ENCODE assay signal across 8 cellular contexts in genomic region chr21:35400233-35400939, GRCh38.
A peak's percentile ranks its signal among the peaks of the same experiment; 100 is the strongest.
DNase-seq lines count a peak whose midpoint lies in the region; ATAC-seq and TF ChIP-seq lines count a peak whose summit lies in the region.

No MANE protein-coding gene starts in this region.

- H3K23ac ChIP-seq in IMR-90 (ENCODE audit: low read depth, low read length): no peak overlapping the region

- CTCF ChIA-PET in IMR-90 (lab: Yijun Ruan, JAX): interaction anchor here (0.6 kb wide), 2 partner anchors 158 to 353 kb away, joined by 3 to 4 read pairs; no protein-coding TSS in a partner anchor

- POLR2A ChIA-PET in IMR-90 (lab: Charles Lee; ENCODE audit: unreplicated experiment): no interaction called here

- no peak overlapping the region for H3K27ac Mint-ChIP-seq in activated T-helper 17 cell treated with anti-CD3 and anti-CD28 coated beads, Interleukin-2, amount 50 U/mL, for 72 hours

- H2AK9ac ChIP-seq in IMR-90 (replicated peaks; ENCODE audit: low read depth, low read length, poor library complexity): no peak overlapping the region

- no peak overlapping the region for H3K14ac ChIP-seq in IMR-90 (replicated peaks; ENCODE audit: low read depth, low read length)

- no peak overlapping the region for H2BK120ac ChIP-seq in IMR-90 (ENCODE audit: low read depth, low read length)

- H3K27ac ChIP-seq in IMR-90 (ENCODE audit: insufficient read depth, low read length): no peak overlapping the region

- H3K4me3 Mint-ChIP-seq in activated T-helper 17 cell treated with anti-CD3 and anti-CD28 coated beads, Interleukin-2, amount 50 U/mL, for 72 hours: peak overlapping the region; percentile 56

- BruUV-seq in IMR-90 (replicated peaks; lab: Mats Ljungman, UMichigan): no TSS peak

- no peaks in the 10 kb centered on the region for H3K79me1 ChIP-seq in IMR-90 (ENCODE audit: low read depth in 1 of 2, low read length in 2 of 2)

- in situ Hi-C loops in G401 (cut with HindIII; ENCODE audit: low sequenced_read_pairs) (no loop called here), IMR-90 (cut with MboI; ENCODE audit: low sequenced_read_pairs) (loop anchor here (5.0 to 25.0 kb wide), 2 partner anchors 513 to 663 kb away; no protein-coding TSS in a partner anchor)

- H2BK15ac ChIP-seq in IMR-90 (ENCODE audit: low read depth, low read length): no peak overlapping the region; the same call in 2 of the 3 replicates

- H2AK5ac ChIP-seq in IMR-90 (ENCODE audit: low read depth, low read length): no peak overlapping the region

- H4K91ac ChIP-seq in IMR-90 (ENCODE audit: insufficient read depth, low read depth, low read length): no peak overlapping the region

- no peaks in the 10 kb centered on the region for H4K20me1 ChIP-seq in IMR-90 (ENCODE audit: insufficient read depth, low read length)

- H3K56ac ChIP-seq in IMR-90 (ENCODE audit: extremely low read depth, insufficient read depth, low read length): no peak overlapping the region

- H2AFZ ChIP-seq in IMR-90 (replicated peaks; ENCODE audit: low read length, poor library complexity): no peak overlapping the region

- peaks cover 5% of the 10 kb centered on the region; the same call in 1 of the 2 replicates for H3K9me1 ChIP-seq in IMR-90 (ENCODE audit: insufficient read depth, low read length)

- ATAC-seq in IMR-90 (ENCODE audit: low read depth) (peak; percentile 53; the same call in 1 of the 2 replicates), GM21390 (IDR thresholded peaks at IDR 0.05; ENCODE audit: unreplicated experiment) (no peak), GM21619 (IDR thresholded peaks at IDR 0.05; ENCODE audit: unreplicated experiment) (no peak)
- peak; percentile 83 for ATAC-seq in activated T-helper 17 cell treated with anti-CD3 and anti-CD28 coated beads, Interleukin-2, amount 50 U/mL, for 72 hours (replicated peaks)

- H3K36me3 ChIP-seq in IMR-90 (ENCODE audit: control insufficient read depth, insufficient read depth, low read length): no peaks in the 10 kb centered on the region
- no peaks in the 10 kb centered on the region for H3K36me3 ChIP-seq in NT2/D1 (ENCODE audit: insufficient read depth, insufficient read length, low read length)

- no peak overlapping the region; a peak in 1 of 4 replicates for H4K8ac ChIP-seq in IMR-90 (ENCODE audit: low read depth in 2 of 2, low read length in 2 of 2)

- no peak overlapping the region for H2BK5ac ChIP-seq in IMR-90 (ENCODE audit: low read depth, low read length, poor library complexity, severe bottlenecking)

- no peak overlapping the region for H3K4me2 ChIP-seq in IMR-90 (ENCODE audit: low read depth, low read length)

- TF ChIP-seq CTCF in IMR-90 (conservative IDR thresholded peaks at IDR 0.05; ENCODE audit: low read depth, low read length): peak; percentile 61

- TF ChIP-seq RAD21 in IMR-90 (IDR thresholded peaks at IDR 0.05; ENCODE audit: low read length): peak; percentile 78

- no peak overlapping the region for H3K4me3 ChIP-seq in IMR-90 (ENCODE audit: insufficient read depth, low read depth, low read length)
- H3K4me3 ChIP-seq in NT2/D1 (ENCODE audit: insufficient read length, low read depth): no peak overlapping the region

- no peaks in the 10 kb centered on the region for H3K27me3 Mint-ChIP-seq in activated T-helper 17 cell treated with anti-CD3 and anti-CD28 coated beads, Interleukin-2, amount 50 U/mL, for 72 hours

- H3K9me3 ChIP-seq in IMR-90 (ENCODE audit: control insufficient read depth, insufficient read depth, low read length): no peaks in the 10 kb centered on the region
- H3K9me3 ChIP-seq in NT2/D1 (ENCODE audit: insufficient read depth, low read length): no peaks in the 10 kb centered on the region

- dilution Hi-C loops in IMR-90 (cut with HindIII; ENCODE audit: low sequenced_read_pairs, unreplicated experiment): no loop called here

- WGBS in IMR-90 (ENCODE audit: extremely low coverage in 2 of 2, insufficient read length in 1 of 2), 2 experiments: no CpG with 5 or more reads among the region's 8 CpGs

- no peak overlapping the region for H4K5ac ChIP-seq in IMR-90 (ENCODE audit: low read depth, low read length)

- peak overlapping the region; percentile 9; the same call in 1 of the 2 replicates for H2BK20ac ChIP-seq in IMR-90 (ENCODE audit: low read depth, low read length)

- H3K4me1 ChIP-seq in IMR-90 (ENCODE audit: control insufficient read depth, insufficient read depth, low read length) (peaks cover 8% of the 10 kb centered on the region), NT2/D1 (ENCODE audit: insufficient read depth, insufficient read length) (no peaks in the 10 kb centered on the region)

- DNase-seq in G401 (ENCODE audit: low spot score) (peak; percentile 55), IMR-90 (peak; percentile 67), NT2/D1 (ENCODE audit: low read depth, low spot score) (peak; percentile 59), glomerular visceral epithelial cell (ENCODE audit: extremely low spot score) (peak; percentile 68), renal cortical epithelial cell (ENCODE audit: low read depth) (peak; percentile 81)

- no peak overlapping the region for H3K9ac ChIP-seq in IMR-90 (ENCODE audit: low read depth, low read length)
- H3K9ac ChIP-seq in NT2/D1 (ENCODE audit: insufficient read length, low read depth): no peak overlapping the region

- 0 out of 2 replicates have a peak, but pooled peaks have one; percentile 25 for TF ChIP-seq POLR2A in IMR-90 (IDR thresholded peaks at IDR 0.05; ENCODE audit: low read depth, low read length)

- no peak overlapping the region for H3K18ac ChIP-seq in IMR-90 (ENCODE audit: low read depth, low read length)

- H3K4ac ChIP-seq in IMR-90 (ENCODE audit: low read depth, low read length): 0 out of 2 replicates have a peak overlapping the region, but pooled peaks have one; percentile 25

- H3K9me3 Mint-ChIP-seq in activated T-helper 17 cell treated with anti-CD3 and anti-CD28 coated beads, Interleukin-2, amount 50 U/mL, for 72 hours: no peaks in the 10 kb centered on the region

- intact Hi-C loops in IMR-90 (cut with micrococcal nuclease): loop anchor here (1.0 to 5.0 kb wide), 4 partner anchors 193 to 509 kb away; no protein-coding TSS in a partner anchor

- H3K4me1 Mint-ChIP-seq in activated T-helper 17 cell treated with anti-CD3 and anti-CD28 coated beads, Interleukin-2, amount 50 U/mL, for 72 hours: peaks cover 23% of the 10 kb centered on the region

- no peaks in the 10 kb centered on the region for H3K27me3 ChIP-seq in IMR-90 (ENCODE audit: control insufficient read depth, insufficient read depth, low read length)
- H3K27me3 ChIP-seq in NT2/D1 (ENCODE audit: insufficient read depth, insufficient read length): no peaks in the 10 kb centered on the region

- no peaks in the 10 kb centered on the region for H3K36me3 Mint-ChIP-seq in activated T-helper 17 cell treated with anti-CD3 and anti-CD28 coated beads, Interleukin-2, amount 50 U/mL, for 72 hours (ENCODE audit: low read depth)

TF ChIP-seq in IMR-90, 13 proteins besides CTCF, POLR2A, EP300 and RAD21:
- TF ChIP-seq CEBPB (IDR thresholded peaks at IDR 0.05; ENCODE audit: low read depth, low read length) (peak; percentile 23; the same call in 1 of the 2 replicates), MXI1 (IDR thresholded peaks at IDR 0.05; ENCODE audit: borderline replicate concordance, low read depth, low read length) (no peak), SMC3 (IDR thresholded peaks at IDR 0.05; ENCODE audit: low read depth, low read length) (peak; percentile 55)

Comparison
In these comparisons a context has a peak if more than half of its experiments do, and no peak if none do; other contexts are left out.
1. ATAC-seq: peak in IMR-90 (single experiment) and activated T-helper 17 cell treated with anti-CD3 and anti-CD28 coated beads, Interleukin-2, amount 50 U/mL, for 72 hours (single experiment); none in GM21390 (single experiment) and GM21619 (single experiment).
2. Peak in every context shown above with its lines, with median percentiles within 50 percentile points of each other: DNase-seq.